ENCODE assay signal across 8 cellular contexts in the genomic region with DNA sequence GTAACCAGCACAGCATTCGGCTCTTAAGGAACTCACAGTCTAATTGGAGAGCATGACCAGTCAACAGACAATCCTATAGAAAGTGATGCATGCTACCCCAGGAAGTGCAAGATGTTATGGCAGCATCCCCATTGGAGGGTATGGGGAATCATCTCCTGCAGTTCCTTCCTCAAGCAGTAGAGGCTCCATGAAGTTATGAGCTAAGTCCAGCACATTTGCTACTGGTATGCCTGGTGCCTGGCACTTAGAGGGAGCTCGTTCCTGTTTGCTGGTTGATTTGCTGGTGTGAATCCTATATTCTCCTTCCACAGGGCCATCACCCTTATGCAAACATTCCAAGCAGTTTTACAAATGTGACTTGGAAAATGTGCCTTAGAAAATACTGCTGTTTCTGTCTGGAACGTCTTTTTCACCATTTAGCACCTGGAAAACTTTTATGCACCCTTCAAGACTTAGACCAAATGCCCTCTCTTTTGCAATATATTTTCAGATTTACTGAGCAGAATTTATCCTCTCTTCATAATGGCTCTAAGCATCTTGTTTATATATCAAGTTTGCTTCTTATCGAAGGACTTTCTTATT.
DNase-seq lines count a peak whose midpoint lies in the region; ATAC-seq, FAIRE-seq and TF ChIP-seq lines count a peak whose summit lies in the region.

No MANE protein-coding gene starts in this region.

- TF ChIP-seq CTCF in D721Med (IDR thresholded peaks at IDR 0.05; ENCODE audit: insufficient read depth, missing control alignments) (peak; percentile 33), HCT116 (IDR thresholded peaks at IDR 0.05 in 2 of 3, conservative IDR thresholded peaks at IDR 0.05 in 1 of 3; ENCODE audit: borderline replicate concordance in 1 of 3, insufficient read depth in 1 of 3, low read depth in 2 of 3, low read length in 2 of 3) (peak; percentile 51 to 67 (median 67); a peak in 5 of 6 replicates), brain (conservative IDR thresholded peaks at IDR 0.05) (peak; percentile 48 to 83), mucosa of descending colon (IDR thresholded peaks at IDR 0.05) (no peak)

- no peak overlapping the region for H3K4me2 ChIP-seq in HCT116 (ENCODE audit: low read length)

- TF ChIP-seq POLR2A in HCT116 (IDR thresholded peaks at IDR 0.05; ENCODE audit: borderline replicate concordance, extremely low read depth, insufficient read depth, insufficient read length): no peak

- H3K4me1 Mint-ChIP-seq in brain: no peaks in the 10 kb centered on the region

- CTCF ChIA-PET in HCT116 (lab: Charles Lee): interaction anchor here (0.6 to 2.6 kb wide), 11 partner anchors 9 to 519 kb away, joined by 3 to 13 read pairs (median 3); no protein-coding TSS in a partner anchor

- no peaks in the 10 kb centered on the region for H4K20me1 ChIP-seq in HCT116 (ENCODE audit: insufficient read depth)

- ATAC-seq in HCT116 (peak; percentile 99), mucosa of descending colon (peak; percentile 66), GM18909 (IDR thresholded peaks at IDR 0.05; ENCODE audit: poor library complexity, unreplicated experiment) (no peak)

- no peak overlapping the region for H3K27ac Mint-ChIP-seq in brain

- RAD21 ChIA-PET in HCT116 (lab: Charles Lee; ENCODE audit: low non-redundant PET in 1 of 2, low total read pairs in 2 of 2, uncharacterized antibody in 2 of 2, unreplicated experiment in 2 of 2): interaction anchor here in 1 of 2 experiments (0.7 kb wide), 1 partner anchor 316 kb away, joined by 4 read pairs; no protein-coding TSS in a partner anchor

- H3K27me3 ChIP-seq in HCT116 (ENCODE audit: insufficient read depth, low read length): peaks cover 7% of the 10 kb centered on the region; the same call in 1 of the 2 replicates

- POLR2A ChIA-PET in HCT116 (lab: Charles Lee): no interaction called here

- FAIRE-seq in D721Med (lab: Jason Lieb, UNC): no peak

- H3K4me3 ChIP-seq in HCT116 (replicated peaks in 1 of 2; ENCODE audit: low read depth in 1 of 2, low read length in 2 of 2) (no peak overlapping the region), mucosa of descending colon (no peak overlapping the region)

- H2AFZ ChIP-seq in HCT116 (ENCODE audit: low read depth, low read length, poor library complexity, severe bottlenecking): no peak overlapping the region

- H3K27me3 Mint-ChIP-seq in brain: peaks cover 24% of the 10 kb centered on the region

- H3K79me2 ChIP-seq in HCT116 (ENCODE audit: insufficient read depth, low read length): no peaks in the 10 kb centered on the region

- H3K36me3 ChIP-seq in HCT116 (ENCODE audit: control insufficient read depth in 1 of 2, insufficient read depth in 2 of 2, low read length in 2 of 2) (no peaks in the 10 kb centered on the region), mucosa of descending colon (ENCODE audit: low read depth) (no peaks in the 10 kb centered on the region)

- H3K9ac ChIP-seq in HCT116 (ENCODE audit: low read length): no peak overlapping the region

- DNase-seq in D721Med (ENCODE audit: insufficient read length, low spot score): no peak
- DNase-seq in HCT116 (ENCODE audit: low read depth, low spot score): peak; percentile 56
- peak; percentile 18 for DNase-seq in NCI-H226
- peak in 1 of 3 donors; percentile 10 for DNase-seq in mucosa of descending colon
- no peak for DNase-seq in 8988T
- no peak for DNase-seq in pons (ENCODE audit: low spot score)

- no peaks in the 10 kb centered on the region for H3K36me3 Mint-ChIP-seq in brain

- H3K4me1 ChIP-seq in HCT116 (ENCODE audit: control insufficient read depth in 1 of 2, insufficient read depth in 2 of 2, low read length in 2 of 2) (no peaks in the 10 kb centered on the region), mucosa of descending colon (ENCODE audit: low read depth) (no peaks in the 10 kb centered on the region)

- peaks cover 0 to 5% (median 2%) of the 10 kb centered on the region in 5 experiments for H3K9me3 Mint-ChIP-seq in brain

- intact Hi-C loops in HCT116 (cut with micrococcal nuclease): loop anchor here (1.0 to 5.0 kb wide), 4 partner anchors 199 to 624 kb away; no protein-coding TSS in a partner anchor
- intact Hi-C loops in mucosa of descending colon (cut with DNase I, micrococcal nuclease): no loop called here

- peak; percentile 33 for TF ChIP-seq RAD21 in HCT116 (IDR thresholded peaks at IDR 0.05; ENCODE audit: low read depth)

- no TSS peak for BruUV-seq in HCT116 (replicated peaks; lab: Mats Ljungman, UMichigan)

- no peak overlapping the region for H3K4me3 Mint-ChIP-seq in brain

- no peaks in the 10 kb centered on the region for H3K9me2 ChIP-seq in HCT116 (ENCODE audit: insufficient read depth)

- H3K9me3 ChIP-seq in HCT116 (ENCODE audit: control insufficient read depth in 1 of 2, insufficient read depth in 1 of 2, low read depth in 1 of 2, low read length in 2 of 2) (no peaks in the 10 kb centered on the region), mucosa of descending colon (no peaks in the 10 kb centered on the region)

- no peak overlapping the region for H3K27ac ChIP-seq in HCT116 (ENCODE audit: low read depth, low read length)

TF ChIP-seq in HCT116, 20 proteins besides CTCF, POLR2A, EP300 and RAD21:
- TF ChIP-seq SP1 (IDR thresholded peaks at IDR 0.05; ENCODE audit: low read depth): no peak
- no peak for TF ChIP-seq JUND (IDR thresholded peaks at IDR 0.05)
- TF ChIP-seq, protein P1, sequence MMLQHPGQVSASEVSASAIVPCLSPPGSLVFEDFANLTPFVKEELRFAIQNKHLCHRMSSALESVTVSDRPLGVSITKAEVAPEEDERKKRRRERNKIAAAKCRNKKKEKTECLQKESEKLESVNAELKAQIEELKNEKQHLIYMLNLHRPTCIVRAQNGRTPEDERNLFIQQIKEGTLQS (IDR thresholded peaks at IDR 0.05): no peak
- no peak for TF ChIP-seq ELF1 (IDR thresholded peaks at IDR 0.05; ENCODE audit: borderline replicate concordance, low read depth)
- no peak for TF ChIP-seq YY1 (IDR thresholded peaks at IDR 0.05; ENCODE audit: extremely low read depth, insufficient replicate concordance, low read depth, low read length)
- TF ChIP-seq EGR1 (IDR thresholded peaks at IDR 0.05; ENCODE audit: low read depth): no peak

Comparison
In these comparisons a context has a peak if more than half of its experiments do, and no peak if none do; other contexts are left out.
1. DNase-seq: peak in HCT116 (single experiment) and NCI-H226 (single experiment); none in D721Med (single experiment), 8988T (single experiment) and pons (single experiment).